8 cellular contexts compared by ENCODE assay signal in the genomic region with DNA sequence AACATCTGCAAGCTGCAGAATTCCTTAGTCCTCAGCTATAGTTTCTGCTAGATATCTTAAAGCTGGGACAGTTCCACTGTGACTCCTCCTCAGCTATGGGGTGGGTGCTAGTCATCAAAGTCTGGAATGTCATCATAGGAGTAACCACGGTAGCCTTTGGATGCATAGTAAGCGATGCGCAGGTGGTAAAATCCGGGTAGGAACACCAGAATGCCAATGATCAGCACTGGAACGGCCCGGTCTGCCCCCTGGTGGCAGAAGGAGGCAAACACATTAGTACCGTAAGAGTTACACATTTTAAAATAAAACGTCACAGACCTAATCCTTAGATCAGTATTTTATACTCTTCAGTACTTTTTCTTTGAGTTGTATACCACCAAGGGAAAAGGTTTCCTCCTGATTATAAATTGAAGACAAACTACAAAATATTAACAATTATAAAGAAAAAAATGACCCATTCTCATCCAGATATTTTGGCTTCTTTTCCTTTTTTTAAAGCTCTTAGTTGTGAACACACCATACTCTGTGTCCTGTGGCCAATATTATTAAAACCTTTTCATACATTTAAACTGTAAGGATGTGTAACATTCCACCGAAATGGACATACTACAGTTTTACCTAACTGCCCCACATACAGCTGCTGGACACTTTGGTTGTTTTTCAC. TPM values are rescaled to one million over a fixed set of nuclear protein-coding genes. Genes with fewer than 3 reads are reported as not detected.
DNase-seq lines count a peak whose midpoint lies in the region; ATAC-seq and TF ChIP-seq lines count a peak whose summit lies in the region.

No MANE protein-coding gene starts in this region.

- DNase-seq in GM10266 (ENCODE audit: extremely low spot score) (peak; percentile 57), RPMI7951 (ENCODE audit: low read depth) (peak; percentile 72), activated T-helper 1 cell treated with Interleukin-2 at 50 U/mL for 16 hours (ENCODE audit: low read depth) (peak; percentile 64), fibroblast of the aortic adventitia (ENCODE audit: low read depth) (peak; percentile 72), superior temporal gyrus (ENCODE audit: extremely low spot score) (peak; percentile 89)

- no peaks in the 10 kb centered on the region for H3K27me3 Mint-ChIP-seq in IgD-negative memory B cell

- peak; percentile 84 for TF ChIP-seq CTCF in GM10266 (IDR thresholded peaks at IDR 0.05; ENCODE audit: control insufficient read depth, insufficient read depth, low read depth, missing control alignments)
- TF ChIP-seq CTCF in fibroblast of the aortic adventitia (IDR thresholded peaks at IDR 0.05; ENCODE audit: insufficient read depth, low read length), result peak; percentile 82
- TF ChIP-seq CTCF in neutrophil (IDR thresholded peaks at IDR 0.05), result peak; percentile 91

- H3K4me1 ChIP-seq in neutrophil (ENCODE audit: control insufficient read depth in 1 of 2, insufficient read depth in 1 of 2, low read depth in 1 of 2, low read length in 1 of 2), result peaks cover 0 to 9% of the 10 kb centered on the region in 2 experiments

- peaks cover 30% of the 10 kb centered on the region for H3K36me3 ChIP-seq in neutrophil

- H3K36me3 Mint-ChIP-seq in IgD-negative memory B cell, result peaks cover 2% of the 10 kb centered on the region

- H3K27me3 ChIP-seq in neutrophil, result no peaks in the 10 kb centered on the region

- no peak overlapping the region for H3K4me3 Mint-ChIP-seq in IgD-negative memory B cell

- H3K9me3 ChIP-seq in neutrophil, result no peaks in the 10 kb centered on the region

- no peak for ATAC-seq in HG02852 (IDR thresholded peaks at IDR 0.05; ENCODE audit: unreplicated experiment)

- peak overlapping the region; percentile 72 for H3K27ac ChIP-seq in neutrophil

- H3K4me1 Mint-ChIP-seq in IgD-negative memory B cell, result peaks cover 9 to 12% (median 10%) of the 10 kb centered on the region in 3 donors

- H3K27ac Mint-ChIP-seq in IgD-negative memory B cell, result peak overlapping the region in 2 of 3 donors; percentile 19 to 31

- H3K9me3 Mint-ChIP-seq in IgD-negative memory B cell, result no peaks in the 10 kb centered on the region

- H3K4me3 ChIP-seq in fibroblast of the aortic adventitia (ENCODE audit: low read depth, low read length), result no peak overlapping the region
- no peak overlapping the region for H3K4me3 ChIP-seq in neutrophil (ENCODE audit: low read depth in 1 of 2, low read length in 1 of 2)

RNA-seq across cellular contexts. Expression of gene TMEM230, which starts 12.1 kb away (rescaled TPM):
- polyA plus RNA-seq in IgD-negative memory B cell, result 183 TPM
- total RNA-seq in RPMI7951 (2014; rRNA removed; shearing (Covaris generic)), result 408 and 435 TPM in 2 replicates
- 50.3 and 175 TPM in 2 replicates for total RNA-seq in fibroblast of the aortic adventitia (ENCODE audit: low replicate concordance)

RNA-seq across cellular contexts. Expression of gene PCNA, which starts 18.9 kb away (rescaled TPM):
- 42.1 TPM for polyA plus RNA-seq in IgD-negative memory B cell
- 755 and 819 TPM in 2 replicates for total RNA-seq in RPMI7951 (2014; rRNA removed; shearing (Covaris generic))
- total RNA-seq in fibroblast of the aortic adventitia (ENCODE audit: low replicate concordance), result 46.3 and 307 TPM in 2 replicates

RNA-seq across cellular contexts. Expression of gene CDS2, which starts 26.0 kb away (rescaled TPM):
- polyA plus RNA-seq in IgD-negative memory B cell, result 42.3 TPM
- total RNA-seq in RPMI7951 (2014; rRNA removed; shearing (Covaris generic)), result 26.2 and 29.2 TPM in 2 replicates
- total RNA-seq in fibroblast of the aortic adventitia (ENCODE audit: low replicate concordance), result 16.7 and 32.0 TPM in 2 replicates
